ENCODE assay signal across 18 cellular contexts in genomic region chr6:41653642-41654432, GRCh38. TPM values are rescaled to one million over a fixed set of nuclear protein-coding genes. Genes with fewer than 3 reads are reported as not detected.
DNase-seq lines count a peak whose midpoint lies in the region; ATAC-seq and TF ChIP-seq lines count a peak whose summit lies in the region.
"Had no signal": no experiment of that assay in that cellular context is flagged by ENCODE, and none has a peak within 500 bp of the region (broad histone marks: within the 10 kb centered on the region; RNA-seq: fewer than 3 reads in every experiment).

No MANE protein-coding gene starts in this region.

- peak overlapping the region; percentile 71 for H3K27ac Mint-ChIP-seq in Caco-2 (ENCODE audit: unreplicated experiment)
- H3K27ac Mint-ChIP-seq in chondrocyte (ENCODE audit: unreplicated experiment) = no peak overlapping the region
- H3K27ac Mint-ChIP-seq in nephron = peak overlapping the region; percentile 89 to 94 (median 93)

- POLR2A ChIA-PET in Caco-2 (lab: Charles Lee) = no interaction called here

- peaks cover 4% of the 10 kb centered on the region for H3K36me3 Mint-ChIP-seq in Caco-2 (ENCODE audit: insufficient read depth, unreplicated experiment)
- peaks cover 25% of the 10 kb centered on the region for H3K36me3 Mint-ChIP-seq in chondrocyte (ENCODE audit: low read depth)
- H3K36me3 Mint-ChIP-seq in nephron (ENCODE audit: low read depth) = peaks cover 30% of the 10 kb centered on the region

- H3K9me3 Mint-ChIP-seq in Caco-2 (ENCODE audit: unreplicated experiment) = no peaks in the 10 kb centered on the region
- H3K9me3 Mint-ChIP-seq in chondrocyte (ENCODE audit: low read depth) = no peaks in the 10 kb centered on the region
- H3K9me3 Mint-ChIP-seq in nephron = no peaks in the 10 kb centered on the region
- H3K9me3 Mint-ChIP-seq: H9 had no signal

- intact Hi-C loops in Caco-2 (cut with micrococcal nuclease; ENCODE audit: unreplicated experiment) (loop anchor here (5.0 kb wide), 1 partner anchor 52 kb away; no protein-coding TSS in a partner anchor), spleen (cut with DNase I; ENCODE audit: low total_unique reads) (no loop called here)

- no peak for DNase-seq in Caco-2
- peak; percentile 53 for DNase-seq in chondrocyte (ENCODE audit: low spot score)
- peak; percentile 23 for DNase-seq in spleen
- DNase-seq in NCI-H2029 treated with DMSO at 0.1 percent for 48 hours (lab: John Stamatoyannopoulos, UW) = no peak
- DNase-seq: C1 segment of cervical spinal cord; COR-L47; GDM1; H9; Kasumi-1; NCI-H1092 treated with DMSO at 0.1 percent for 48 hours; NCI-H1694; NCI-H748 treated with DMSO at 0.1 percent for 48 hours; NK-92 treated with Interleukin-12 subunit alpha and Interleukin-12 subunit beta, amount 100 ng/mL, for 24 hours; SHP77 treated with DMSO at 0.1 percent for 48 hours had no signal

- ATAC-seq in GM18511 (IDR thresholded peaks at IDR 0.05; ENCODE audit: unreplicated experiment) = no peak
- no peak for ATAC-seq in HG02973 (IDR thresholded peaks at IDR 0.05; ENCODE audit: unreplicated experiment)

- H3K9me3 ChIP-seq in Caco-2 (no peaks in the 10 kb centered on the region), spleen (no peaks in the 10 kb centered on the region)

- TF ChIP-seq CTCF in Caco-2 (IDR thresholded peaks at IDR 0.05; ENCODE audit: insufficient read depth in 1 of 2, low read depth in 1 of 2, low read length in 1 of 2, severe bottlenecking in 1 of 2, unreplicated experiment in 1 of 2) = no peak
- no peak for TF ChIP-seq CTCF in chondrocyte (IDR thresholded peaks at IDR 0.05)
- TF ChIP-seq CTCF in nephron (IDR thresholded peaks at IDR 0.05; ENCODE audit: unreplicated experiment in 3 of 3) = no peak
- TF ChIP-seq CTCF in spleen (IDR thresholded peaks at IDR 0.05 in 8 of 11, conservative IDR thresholded peaks at IDR 0.05 in 3 of 11) = no peak

- no peak overlapping the region for H3K4me3 ChIP-seq in Caco-2 (ENCODE audit: low read depth, low read length)
- H3K4me3 ChIP-seq in spleen = no peak overlapping the region

- H3K4me1 ChIP-seq in Caco-2 (peaks cover 9% of the 10 kb centered on the region), spleen (no peaks in the 10 kb centered on the region)

- no peak for TF ChIP-seq POLR2A in spleen (IDR thresholded peaks at IDR 0.05)

- CTCF ChIA-PET in Caco-2 (lab: Charles Lee) = interaction anchor here (0.8 kb wide), 1 partner anchor 285 kb away, joined by 3 read pairs; no protein-coding TSS in a partner anchor

- no peak overlapping the region for H3K27ac ChIP-seq in spleen

- 71 to 85% (median 76%) methylated on average over 11 of the region's 11 CpGs for WGBS in spleen, 5 donors

- H3K4me1 Mint-ChIP-seq in Caco-2 (ENCODE audit: low read depth, unreplicated experiment) (peaks cover 13% of the 10 kb centered on the region), chondrocyte (ENCODE audit: low read depth) (peaks cover 52% of the 10 kb centered on the region), nephron (peaks cover 76% of the 10 kb centered on the region)

- H3K36me3 ChIP-seq in Caco-2 (ENCODE audit: control insufficient read depth, insufficient read depth, low read length) = no peaks in the 10 kb centered on the region
- H3K36me3 ChIP-seq in spleen = no peaks in the 10 kb centered on the region

- no TSS peak for BruUV-seq in Caco-2 (replicated peaks; lab: Mats Ljungman, UMichigan)

- H3K27me3 Mint-ChIP-seq in Caco-2 (ENCODE audit: insufficient read depth, unreplicated experiment) (no peaks in the 10 kb centered on the region), chondrocyte (ENCODE audit: low read depth) (no peaks in the 10 kb centered on the region), nephron (ENCODE audit: low read depth) (peaks cover 8% of the 10 kb centered on the region)

- H3K4me3 Mint-ChIP-seq in Caco-2 (ENCODE audit: unreplicated experiment) (no peak overlapping the region), chondrocyte (ENCODE audit: unreplicated experiment) (no peak overlapping the region), nephron (no peak overlapping the region)
- H3K4me3 Mint-ChIP-seq: H9 had no signal

- H3K27me3 ChIP-seq in Caco-2 (replicated peaks; ENCODE audit: control insufficient read depth, insufficient read depth, low read length) (no peaks in the 10 kb centered on the region), spleen (replicated peaks in 1 of 7) (peaks cover 0 to 47% (median 0%) of the 10 kb centered on the region in 7 donors)

RNA-seq across cellular contexts. Expression of gene MDFI, which starts 15.6 kb away (rescaled TPM):
- total RNA-seq in Caco-2 (2022) (0.51 TPM in 1 of 2 replicates, not detected in the other), chondrocyte (31.8 to 62.6 TPM (median 33.7 TPM) in 3 replicates), spleen (under 1 TPM in 2 of 7 donors, not detected in 5; 0.47 to 0.82 TPM)
- polyA plus RNA-seq in spleen = under 1 TPM; 0.28 to 0.68 (median 0.35) TPM
- total RNA-seq: OCI-LY7 had no signal

Comparison
In these comparisons a context has a peak if more than half of its experiments do, and no peak if none do; other contexts are left out.
1. DNase-seq: peak in chondrocyte (single experiment) and spleen (single experiment); none in Caco-2 (0 of 2) and NCI-H2029 treated with DMSO at 0.1 percent for 48 hours (single experiment).
2. RNA of gene MDFI, which starts 15.6 kb away (total RNA-seq): 31.8 to 62.6 TPM in chondrocyte; 0.51 TPM in Caco-2 and 0.47 to 0.82 TPM in spleen; every median in the first group is over 10 times any median in the second.